8 cellular contexts compared by ENCODE assay signal in the genomic region with DNA sequence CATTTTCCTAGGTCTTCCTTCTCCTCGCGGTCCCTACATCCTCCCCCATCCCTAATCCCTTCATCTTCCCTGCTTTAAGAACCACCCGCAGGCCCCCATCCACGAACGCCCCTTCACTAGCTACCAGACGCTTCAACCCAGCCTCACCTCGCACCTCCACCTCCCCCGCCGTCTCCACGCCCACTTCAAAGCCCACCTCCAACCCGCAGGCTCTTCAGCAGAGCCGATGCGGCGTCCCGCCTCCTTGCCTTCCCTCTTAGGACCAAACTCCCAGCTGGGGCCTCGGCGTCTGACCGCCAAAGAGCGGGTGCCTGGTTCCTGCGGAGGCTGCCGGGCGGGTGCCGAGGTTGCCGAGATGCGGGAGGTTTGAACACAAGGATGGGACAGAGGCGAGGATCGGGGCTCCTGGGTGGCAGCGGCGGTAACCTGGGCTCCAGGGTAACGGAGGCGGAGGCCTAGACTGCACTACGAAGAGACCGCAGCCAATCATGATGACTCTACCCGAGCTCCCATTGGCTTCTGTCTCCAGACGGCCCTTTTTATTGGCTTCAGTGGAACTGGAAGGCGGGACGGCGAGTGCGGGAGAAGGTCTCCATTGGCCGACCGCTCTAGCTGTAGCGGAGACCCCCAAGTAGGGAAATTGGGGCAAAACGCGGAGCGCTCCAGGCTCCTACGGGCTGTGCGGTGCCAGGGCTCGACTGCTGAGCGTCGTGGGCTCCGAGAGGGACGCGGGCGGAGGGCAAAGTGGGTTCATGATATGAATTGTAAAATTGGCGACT. TPM values are rescaled to one million over a fixed set of nuclear protein-coding genes. Genes with fewer than 3 reads are reported as not detected.
DNase-seq lines count a peak whose midpoint lies in the region; ATAC-seq, FAIRE-seq and TF ChIP-seq lines count a peak whose summit lies in the region.

A gene (minus strand): TSS at position 462 of the 779 bp plus-strand sequence. CDS start 18,536 bp downstream, outside the sequence.

- no peaks in the 10 kb centered on the region for H3K9me1 ChIP-seq in keratinocyte (ENCODE audit: control insufficient read depth, extremely low read depth, insufficient read depth, low read length)

- dilution Hi-C loops in keratinocyte (cut with MboI; ENCODE audit: extremely low pct_ligation_motif_present, low sequenced_read_pairs), result no loop called here

- H3K4me3 ChIP-seq in AG04450 (ENCODE audit: low read depth, low read length), result peak within 1 kb of the TSS; percentile 87
- peak within 1 kb of the TSS; percentile 69 for H3K4me3 ChIP-seq in choroid plexus epithelial cell (ENCODE audit: low read depth, low read length)
- peak within 1 kb of the TSS; percentile 80 to 91 (median 89) for H3K4me3 ChIP-seq in keratinocyte (ENCODE audit: control insufficient read depth in 2 of 3, extremely low read depth in 1 of 3, insufficient read depth in 2 of 3, low read depth in 1 of 3, low read length in 3 of 3)

- peak; percentile 99 for ATAC-seq in GM18873 (IDR thresholded peaks at IDR 0.05; ENCODE audit: low FRiP score, unreplicated experiment)
- peak; percentile 99 for ATAC-seq in HG03103 (IDR thresholded peaks at IDR 0.05; ENCODE audit: low read depth, unreplicated experiment)
- ATAC-seq in activated CD4-positive, CD25-positive, alpha-beta regulatory T cell treated with anti-CD3 and anti-CD28 coated beads, Interleukin-2, amount 50 U/mL, for 24 hours, result peak; percentile 99

- peak within 1 kb of the TSS; percentile 96 for H2AFZ ChIP-seq in keratinocyte (ENCODE audit: control insufficient read depth, low read length)

- peak; percentile 85 for FAIRE-seq in keratinocyte (lab: Jason Lieb, UNC)

- DNase-seq in AG04450 (ENCODE audit: low read depth, low spot score) (peak; percentile 90), NCI-H2196 (lab: John Stamatoyannopoulos, UW; ENCODE audit: unreplicated experiment) (peak; percentile 95), choroid plexus epithelial cell (ENCODE audit: low read depth) (peak; percentile 99), keratinocyte (ENCODE audit: low read depth, low spot score) (peak; percentile 50)
- DNase-seq in stimulated activated CD4-positive, alpha-beta T cell treated with anti-CD3 and anti-CD28 coated beads, Interleukin-12 subunit alpha, Interleukin-12 subunit beta, amount 100 ng/mL, for 4 hours, result peak; percentile 71

- no peaks in the 10 kb centered on the region for H3K9me3 ChIP-seq in AG04450 (ENCODE audit: control insufficient read depth, insufficient read depth, low read length)
- H3K9me3 ChIP-seq in keratinocyte (ENCODE audit: control insufficient read depth, low read depth, low read length), result no peaks in the 10 kb centered on the region

- CTCF ChIA-PET in AG04450 (lab: Charles Lee), result interaction anchor here (1.2 kb wide), 1 partner anchor 34 kb away, joined by 3 read pairs; no protein-coding TSS in a partner anchor

- no peaks in the 10 kb centered on the region for H3K27me3 ChIP-seq in AG04450 (ENCODE audit: control insufficient read depth, insufficient read depth, low read length)
- H3K27me3 ChIP-seq in keratinocyte (ENCODE audit: control insufficient read depth, extremely low read depth, insufficient read depth, low read length), result no peaks in the 10 kb centered on the region

- no peaks in the 10 kb centered on the region for H3K36me3 ChIP-seq in keratinocyte (ENCODE audit: control insufficient read depth in 2 of 2, extremely low read depth in 1 of 2, insufficient read depth in 2 of 2, low read length in 2 of 2)

- H4K20me1 ChIP-seq in keratinocyte (ENCODE audit: control insufficient read depth, extremely low read depth, insufficient read depth, low read length), result no peaks in the 10 kb centered on the region

- POLR2A ChIA-PET in AG04450 (lab: Yijun Ruan, JAX), result interaction anchor here (1.1 to 1.5 kb wide), 3 partner anchors 64 to 460 kb away, joined by 3 to 6 read pairs (median 4); no protein-coding TSS in a partner anchor

- H3K4me2 ChIP-seq in keratinocyte (ENCODE audit: control insufficient read depth, extremely low read depth, insufficient read depth, low read depth, low read length), result peak within 1 kb of the TSS; percentile 94

- no peaks in the 10 kb centered on the region for H3K79me2 ChIP-seq in keratinocyte (ENCODE audit: control insufficient read depth, insufficient read depth, low read length)

- no peak for TF ChIP-seq CTCF in AG04450 (IDR thresholded peaks at IDR 0.05; ENCODE audit: low read depth, low read length)
- no peak for TF ChIP-seq CTCF in choroid plexus epithelial cell (conservative IDR thresholded peaks at IDR 0.05; ENCODE audit: low read depth, low read length)
- TF ChIP-seq CTCF in keratinocyte (optimal IDR thresholded peaks at IDR 0.05 in 1 of 3, IDR thresholded peaks at IDR 0.05 in 1 of 3, conservative IDR thresholded peaks at IDR 0.05 in 1 of 3; ENCODE audit: extremely low read depth in 1 of 3, insufficient read depth in 2 of 3, low read length in 3 of 3), result no peak

- H3K27ac ChIP-seq in AG04450 (ENCODE audit: low read depth, low read length) (peak within 1 kb of the TSS; percentile 94), keratinocyte (ENCODE audit: control insufficient read depth, insufficient read depth, low read length) (peak within 1 kb of the TSS; percentile 98)

- H3K4me1 ChIP-seq in keratinocyte (ENCODE audit: control insufficient read depth, extremely low read depth, insufficient read depth, low read length), result no peaks in the 10 kb centered on the region

- peak within 1 kb of the TSS; percentile 97 for H3K9ac ChIP-seq in keratinocyte (ENCODE audit: control insufficient read depth, extremely low read depth, insufficient read depth, low read length)

RNA-seq across cellular contexts. Expression of the gene that starts here (rescaled TPM):
- polyA plus RNA-seq in AG04450 (2011; rRNA removed) (2.8 and 4.2 TPM in 2 replicates), keratinocyte (0.87 to 1.6 TPM (median 1.0 TPM) in 3 replicates)
- 1.9 and 3.6 TPM in 2 replicates for polyA minus RNA-seq in AG04450 (2011; rRNA and poly(A)+ RNA removed)
- 2.5 TPM for polyA plus RNA-seq in keratinocyte (2011; ENCODE audit: low read depth)
- 0.75 and 1.4 TPM in 2 replicates for polyA plus RNA-seq in keratinocyte (2011; cell fraction: cytosol; rRNA removed)
- polyA plus RNA-seq in keratinocyte (2011; cell fraction: nucleus; rRNA removed), result 1.7 and 2.2 TPM in 2 replicates
- polyA plus RNA-seq in keratinocyte (2012; ENCODE audit: low replicate concordance), result 0.87 and 1.2 TPM in 2 replicates
- 0.23 to 1.7 TPM (median 1.1 TPM) in 3 replicates for polyA minus RNA-seq in keratinocyte
- polyA minus RNA-seq in keratinocyte (2011; cell fraction: cytosol; rRNA and poly(A)+ RNA removed), result 1.2 TPM
- polyA minus RNA-seq in keratinocyte (2011; cell fraction: nucleus; rRNA and poly(A)+ RNA removed), result 3.0 and 6.1 TPM in 2 replicates

Comparison
In these comparisons a context has a peak if more than half of its experiments do, and no peak if none do; other contexts are left out.
1. Peak in every context shown above with its lines: DNase-seq, ATAC-seq, H3K4me3 ChIP-seq and H3K27ac ChIP-seq.